Comparison of ENCODE assay signal across 8 cellular contexts in genomic region chr17:42275527-42276358, GRCh38. TPM values are rescaled to one million over a fixed set of nuclear protein-coding genes. Genes with fewer than 3 reads are reported as not detected.
A peak's percentile ranks its signal among the peaks of the same experiment; 100 is the strongest.
DNase-seq lines count a peak whose midpoint lies in the region; ATAC-seq, FAIRE-seq and TF ChIP-seq lines count a peak whose summit lies in the region.

No MANE protein-coding gene starts in this region.

- H2BK12ac ChIP-seq in H1 (ENCODE audit: low read depth, low read length) = no peak overlapping the region

- H3K9ac ChIP-seq in HUES48 (ENCODE audit: low read depth, low read length) (peak overlapping the region; percentile 88), H1 (replicated peaks in 1 of 4; ENCODE audit: extremely low read depth in 1 of 4, low read depth in 3 of 4, low read length in 3 of 4) (peak overlapping the region; percentile 79 to 93 (median 82))

- no peak for TF ChIP-seq EP300 in H1 (IDR thresholded peaks at IDR 0.05; ENCODE audit: borderline replicate concordance in 1 of 2, low read depth in 2 of 2, low read length in 2 of 2)

- WGBS in H1 (ENCODE audit: extremely low coverage in 1 of 2, insufficient coverage in 1 of 2, insufficient read length in 1 of 2, insufficient replicate concordance in 2 of 2, low coverage in 1 of 2, low lambda C conversion rate in 2 of 2, missing lambda C conversion rate in 1 of 2), 2 experiments = 1% methylated on average over 29 of the region's 82 CpGs; no CpG with 5 or more reads in 1 of the 2 experiments
- under 1% methylated on average over 82 of the region's 82 CpGs for WGBS in thymus

- peak overlapping the region; percentile 89 for H4K8ac ChIP-seq in H1 (ENCODE audit: extremely low read depth, insufficient read depth, low read length)

- in situ Hi-C loops in ACHN (cut with HindIII; ENCODE audit: low pct_ligation_motif_present, low pct_unique_long_range_greater_than_20kb, low sequenced_read_pairs) = no loop called here

- CTCF ChIA-PET in H1 (lab: Charles Lee; ENCODE audit: partially characterized antibody) = interaction anchor here (0.7 to 5.0 kb wide), 5 partner anchors 25 to 1856 kb away, joined by 3 to 26 read pairs (median 5); no protein-coding TSS in a partner anchor

- H3K18ac ChIP-seq in H1 (ENCODE audit: extremely low read depth, low read length) = peak overlapping the region; percentile 66

- H3K79me1 ChIP-seq in H1 (ENCODE audit: low read depth, low read length) = peaks cover 6% of the 10 kb centered on the region; the same call in 1 of the 2 replicates

- peak overlapping the region; percentile 90 for H3K27ac ChIP-seq in HUES48 (ENCODE audit: low read depth, low read length)
- H3K27ac ChIP-seq in H1 (ENCODE audit: low read depth, low read length) = peak overlapping the region; percentile 9
- H3K27ac ChIP-seq in muscle layer of duodenum (ENCODE audit: low read length) = peak overlapping the region; percentile 76
- peak overlapping the region; percentile 92 for H3K27ac ChIP-seq in thymus (ENCODE audit: low read depth)

- H2AFZ ChIP-seq in H1 (ENCODE audit: low read length) = no peak overlapping the region

- no peak overlapping the region for H2BK120ac ChIP-seq in H1 (replicated peaks; ENCODE audit: low read depth, low read length)

- H3K4me1 ChIP-seq in HUES48 (ENCODE audit: control insufficient read depth, insufficient read depth, low read length) (peaks cover 50% of the 10 kb centered on the region), H1 (replicated peaks in 1 of 4; ENCODE audit: control insufficient read depth in 3 of 4, insufficient read depth in 4 of 4, low read length in 3 of 4) (peaks cover 9 to 20% (median 12%) of the 10 kb centered on the region in 4 experiments; a peak in 6 of 7 replicates), muscle layer of duodenum (ENCODE audit: control insufficient read depth in 1 of 2, insufficient read depth in 2 of 2, low read length in 2 of 2) (peaks cover 0 to 22% of the 10 kb centered on the region in 2 donors), thymus (ENCODE audit: control insufficient read depth, insufficient read depth, low read length) (peaks cover 14% of the 10 kb centered on the region)

- H3K4me3 ChIP-seq in HUES48 (ENCODE audit: low read depth, low read length) (peak overlapping the region; percentile 89), H1 (ENCODE audit: extremely low read depth in 1 of 4, insufficient read depth in 2 of 4, low read depth in 3 of 4, low read length in 4 of 4) (peak overlapping the region; percentile 53 to 92 (median 75)), muscle layer of duodenum (ENCODE audit: low read depth in 1 of 2, low read length in 2 of 2) (peak overlapping the region; percentile 72 to 86), thymus (ENCODE audit: low read length) (peak overlapping the region; percentile 97)

- H3K23me2 ChIP-seq in H1 (ENCODE audit: low read depth, low read length) = peaks cover 8% of the 10 kb centered on the region; the same call in 1 of the 2 replicates

- peak overlapping the region; percentile 68 for H4K5ac ChIP-seq in H1 (ENCODE audit: insufficient read length, low read depth, low read length)

- TF ChIP-seq POLR2A in H1 (IDR thresholded peaks at IDR 0.05; ENCODE audit: control extremely low read depth in 1 of 2, low read depth in 2 of 2, low read length in 2 of 2) = peak in 1 of 2 experiments; percentile 75

- no peak for TF ChIP-seq CTCF in H1 (IDR thresholded peaks at IDR 0.05; ENCODE audit: control extremely low read depth in 1 of 3, insufficient read depth in 1 of 3, low read depth in 1 of 3, low read length in 3 of 3)

- peak overlapping the region; percentile 70 to 91 for H3K4me2 ChIP-seq in H1 (ENCODE audit: insufficient read depth in 1 of 2, low read depth in 2 of 2, low read length in 2 of 2)

- POLR2A ChIA-PET in H1 (lab: Charles Lee; ENCODE audit: partially characterized antibody) = interaction anchor here (0.8 to 1.3 kb wide), 8 partner anchors 8 to 148 kb away, joined by 3 to 4 read pairs (median 3); partner anchors contain the start of genes CAVIN1 and HCRT

- TF ChIP-seq RAD21 in H1 (IDR thresholded peaks at IDR 0.05 in 1 of 2, conservative IDR thresholded peaks at IDR 0.05 in 1 of 2; ENCODE audit: low read depth in 2 of 2, low read length in 2 of 2) = no peak

- no peak overlapping the region for H2AK5ac ChIP-seq in H1 (ENCODE audit: low read depth, low read length)

- H3K79me2 ChIP-seq in H1 (ENCODE audit: control insufficient read depth in 1 of 2, insufficient read depth in 2 of 2, low read length in 2 of 2) = peaks cover 2 to 45% of the 10 kb centered on the region in 2 experiments; a peak in 3 of 4 replicates

- no peak overlapping the region for H3K14ac ChIP-seq in H1 (ENCODE audit: insufficient read length)

- H3K36me3 ChIP-seq in HUES48 (ENCODE audit: control insufficient read depth, insufficient read depth, low read length) = no peaks in the 10 kb centered on the region
- H3K36me3 ChIP-seq in H1 (ENCODE audit: control insufficient read depth in 2 of 4, insufficient read depth in 4 of 4, low read length in 3 of 4) = no peaks in the 10 kb centered on the region
- no peaks in the 10 kb centered on the region for H3K36me3 ChIP-seq in muscle layer of duodenum (ENCODE audit: control insufficient read depth in 1 of 2, insufficient read depth in 2 of 2, low read length in 2 of 2)
- no peaks in the 10 kb centered on the region for H3K36me3 ChIP-seq in thymus (ENCODE audit: control insufficient read depth, insufficient read depth)

- H4K91ac ChIP-seq in H1 (replicated peaks; ENCODE audit: insufficient read length, low read length) = no peak overlapping the region

- H3K23ac ChIP-seq in H1 (ENCODE audit: insufficient read length) = no peak overlapping the region

- H2BK20ac ChIP-seq in H1 (ENCODE audit: low read length) = no peak overlapping the region

- H2BK5ac ChIP-seq in H1 (ENCODE audit: low read depth, low read length) = no peak overlapping the region

- no peak overlapping the region for H3K4ac ChIP-seq in H1 (replicated peaks; ENCODE audit: insufficient read length, low read depth, low read length)

- H2BK15ac ChIP-seq in H1 (ENCODE audit: low read length) = no peak overlapping the region

- DNase-seq in ACHN (peak; percentile 22), H1 (ENCODE audit: low read depth in 1 of 2, low spot score in 2 of 2) (peak in 1 of 2 experiments; percentile 63), NCI-H1048 (lab: John Stamatoyannopoulos, UW) (no peak)
- DNase-seq in activated CD4-positive, alpha-beta T cell treated with anti-CD3 and anti-CD28 coated beads for 4 hours = peak; percentile 53 to 54

- H3K56ac ChIP-seq in H1 (replicated peaks; ENCODE audit: insufficient read length, low read depth, low read length) = no peak overlapping the region

- no peak for FAIRE-seq in H1 (lab: Jason Lieb, UNC)

- ATAC-seq in GM19023 (IDR thresholded peaks at IDR 0.05; ENCODE audit: unreplicated experiment) = peak; percentile 49

- no peaks in the 10 kb centered on the region for H4K20me1 ChIP-seq in H1 (replicated peaks in 1 of 2; ENCODE audit: control insufficient read depth in 1 of 2, insufficient read depth in 2 of 2, low read length in 2 of 2)

- no peaks in the 10 kb centered on the region for H3K9me3 ChIP-seq in HUES48 (ENCODE audit: control insufficient read depth, insufficient read depth, low read length)
- H3K9me3 ChIP-seq in H1 (ENCODE audit: insufficient read depth in 2 of 2, low read depth in 1 of 2, low read length in 1 of 2) = no peaks in the 10 kb centered on the region
- no peaks in the 10 kb centered on the region for H3K9me3 ChIP-seq in muscle layer of duodenum (ENCODE audit: control insufficient read depth in 1 of 2, low read length in 2 of 2)
- no peaks in the 10 kb centered on the region for H3K9me3 ChIP-seq in thymus (ENCODE audit: control insufficient read depth)

- no peaks in the 10 kb centered on the region for H3K27me3 ChIP-seq in HUES48 (ENCODE audit: control insufficient read depth, insufficient read depth, low read length)
- H3K27me3 ChIP-seq in H1 (replicated peaks in 1 of 4; ENCODE audit: control insufficient read depth in 3 of 4, extremely low read depth in 1 of 4, insufficient read depth in 3 of 4, low read length in 3 of 4) = peaks cover 0 to 4% (median 2%) of the 10 kb centered on the region in 4 experiments; a peak in 1 of 7 replicates
- H3K27me3 ChIP-seq in muscle layer of duodenum (ENCODE audit: low read depth, low read length) = no peaks in the 10 kb centered on the region
- no peaks in the 10 kb centered on the region for H3K27me3 ChIP-seq in thymus (ENCODE audit: control insufficient read depth, insufficient read depth)

TF ChIP-seq in H1, 55 proteins besides CTCF, POLR2A, EP300 and RAD21 (continues in another document):
- TF ChIP-seq TAF1 (IDR thresholded peaks at IDR 0.05; ENCODE audit: low read depth, low read length) (peak; percentile 49; the same call in 1 of the 2 replicates), CHD2 (IDR thresholded peaks at IDR 0.05; ENCODE audit: low read length) (no peak), GABPA (IDR thresholded peaks at IDR 0.05; ENCODE audit: borderline replicate concordance, insufficient read depth, low read length) (0 out of 2 replicates have a peak, but pooled peaks have one; percentile 17), SP4 (IDR thresholded peaks at IDR 0.05; ENCODE audit: low read length) (no peak), RBBP5 (IDR thresholded peaks at IDR 0.05; ENCODE audit: borderline replicate concordance, low read depth, low read length) (0 out of 2 replicates have a peak, but pooled peaks have one; percentile 58), POLR2AphosphoS5 (IDR thresholded peaks at IDR 0.05; ENCODE audit: low read depth, low read length) (peak; percentile 26)

RNA-seq across cellular contexts. Expression of gene STAT5B, which starts 0.4 kb away (rescaled TPM):
- 43.3 and 52.6 TPM in 2 replicates for total RNA-seq in H1 (2021; fragmentation: NEBNext Ultra II Directional; extraction: Animal tissue kit (Norgen Biotek cat#: 25700))
- 35.3 and 40.8 TPM in 2 replicates for polyA plus RNA-seq in H1 (2011; rRNA removed)
- polyA plus RNA-seq in H1 (2011; cell fraction: cytosol; rRNA removed) = 43.3 TPM
- polyA plus RNA-seq in H1 (2011; cell fraction: nucleus; rRNA removed) = 59.0 TPM
- 30.5 to 36.1 TPM (median 33.9 TPM) in 4 replicates for polyA plus RNA-seq in H1 (2012, experiment 1 of 2)
- 19.0 TPM for polyA plus RNA-seq in H1 (2012, experiment 2 of 2)
- polyA plus RNA-seq in H1 (2013, experiment 1 of 2) = 17.7 TPM
- polyA plus RNA-seq in H1 (2013, experiment 2 of 2) = 15.8 TPM
- 43.6 and 47.2 TPM in 2 replicates for polyA minus RNA-seq in H1 (2011; rRNA and poly(A)+ RNA removed)
- polyA minus RNA-seq in H1 (2011; cell fraction: cytosol; rRNA and poly(A)+ RNA removed) = 28.5 TPM
- polyA minus RNA-seq in H1 (2011; cell fraction: nucleus; rRNA and poly(A)+ RNA removed) = 22.2 TPM
- 51.6 TPM for polyA plus RNA-seq in thymus

RNA-seq across cellular contexts. Expression of gene STAT5A, which starts 12.6 kb away (rescaled TPM):
- total RNA-seq in H1 (2021; fragmentation: NEBNext Ultra II Directional; extraction: Animal tissue kit (Norgen Biotek cat#: 25700)) = 5.4 and 6.0 TPM in 2 replicates
- polyA plus RNA-seq in H1 (2011; rRNA removed) (4.2 and 7.9 TPM in 2 replicates), thymus (37.6 TPM)
- polyA plus RNA-seq in H1 (2011; cell fraction: cytosol; rRNA removed) = 4.2 TPM
- 9.8 TPM for polyA plus RNA-seq in H1 (2011; cell fraction: nucleus; rRNA removed)
- polyA plus RNA-seq in H1 (2012, experiment 1 of 2) = 2.3 to 7.0 TPM (median 6.0 TPM) in 4 replicates
- 3.0 TPM for polyA plus RNA-seq in H1 (2012, experiment 2 of 2)
- 3.0 TPM for polyA plus RNA-seq in H1 (2013, experiment 1 of 2)
- polyA plus RNA-seq in H1 (2013, experiment 2 of 2) = 3.2 TPM
- polyA minus RNA-seq in H1 (2011; rRNA and poly(A)+ RNA removed) = 6.1 and 12.0 TPM in 2 replicates
- 7.6 TPM for polyA minus RNA-seq in H1 (2011; cell fraction: cytosol; rRNA and poly(A)+ RNA removed)
- 4.3 TPM for polyA minus RNA-seq in H1 (2011; cell fraction: nucleus; rRNA and poly(A)+ RNA removed)

Comparison
In these comparisons a context has a peak if more than half of its experiments do, and no peak if none do; other contexts are left out.
1. H3K27ac ChIP-seq: peak in every context shown above with its lines; median percentile 92 in thymus; 90 in HUES48; 76 in muscle layer of duodenum; 9 in H1.